Comparison of ENCODE assay signal across 1 cellular context in the genomic region with DNA sequence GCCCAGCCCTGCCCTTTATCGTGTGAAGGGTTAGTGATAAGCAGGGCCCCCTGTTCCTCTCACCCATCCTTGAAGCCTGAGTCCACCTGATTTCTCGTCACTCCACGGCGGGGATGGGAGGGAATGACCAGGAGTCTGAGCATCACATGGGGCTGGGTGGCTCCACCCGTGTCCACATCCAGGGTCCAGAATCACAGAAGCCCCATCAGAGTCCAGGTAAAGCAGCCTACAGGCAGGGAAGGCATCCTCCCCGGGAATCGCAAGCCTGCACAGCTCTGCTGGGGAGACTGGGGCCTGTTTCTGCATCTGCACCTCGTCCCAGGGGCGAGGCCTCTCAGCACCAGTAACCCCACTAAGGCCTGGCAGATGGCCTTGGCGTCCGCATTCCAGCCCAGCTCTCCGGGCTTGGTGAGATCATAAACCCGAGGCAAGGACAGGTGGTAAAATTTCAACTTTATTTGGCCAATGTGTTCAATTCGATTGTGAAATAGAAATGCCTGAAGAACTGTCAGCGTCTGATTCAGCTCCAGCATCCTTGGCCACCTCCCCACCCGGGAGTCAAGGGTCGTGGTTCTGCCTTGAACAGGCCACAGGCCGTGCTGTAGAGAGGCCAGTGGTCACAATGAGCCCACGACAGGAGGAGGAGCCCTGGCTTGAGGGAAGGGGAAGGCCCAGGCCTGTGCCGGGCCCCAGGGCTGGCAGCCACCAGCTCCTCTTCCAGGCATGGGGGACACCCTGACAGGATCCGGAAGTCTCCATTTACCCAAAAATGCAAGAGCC.
TF ChIP-seq lines count a peak whose summit lies in the region.

No MANE protein-coding gene starts in this region.

TF ChIP-seq in liver, 16 proteins besides CTCF, POLR2A, EP300 and RAD21:
- TF ChIP-seq, protein P1, sequence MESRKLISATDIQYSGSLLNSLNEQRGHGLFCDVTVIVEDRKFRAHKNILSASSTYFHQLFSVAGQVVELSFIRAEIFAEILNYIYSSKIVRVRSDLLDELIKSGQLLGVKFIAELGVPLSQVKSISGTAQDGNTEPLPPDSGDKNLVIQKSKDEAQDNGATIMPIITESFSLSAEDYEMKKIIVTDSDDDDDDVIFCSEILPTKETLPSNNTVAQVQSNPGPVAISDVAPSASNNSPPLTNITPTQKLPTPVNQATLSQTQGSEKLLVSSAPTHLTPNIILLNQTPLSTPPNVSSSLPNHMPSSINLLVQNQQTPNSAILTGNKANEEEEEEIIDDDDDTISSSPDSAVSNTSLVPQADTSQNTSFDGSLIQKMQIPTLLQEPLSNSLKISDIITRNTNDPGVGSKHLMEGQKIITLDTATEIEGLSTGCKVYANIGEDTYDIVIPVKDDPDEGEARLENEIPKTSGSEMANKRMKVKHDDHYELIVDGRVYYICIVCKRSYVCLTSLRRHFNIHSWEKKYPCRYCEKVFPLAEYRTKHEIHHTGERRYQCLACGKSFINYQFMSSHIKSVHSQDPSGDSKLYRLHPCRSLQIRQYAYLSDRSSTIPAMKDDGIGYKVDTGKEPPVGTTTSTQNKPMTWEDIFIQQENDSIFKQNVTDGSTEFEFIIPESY (IDR thresholded peaks at IDR 0.05): no peak
- TF ChIP-seq TAF1 (conservative IDR thresholded peaks at IDR 0.05) (no peak), NR2F2 (IDR thresholded peaks at IDR 0.05) (no peak), HNF4A (conservative IDR thresholded peaks at IDR 0.05) (peak; percentile 24 to 62), GABPA (IDR thresholded peaks at IDR 0.05 in 1 of 2, conservative IDR thresholded peaks at IDR 0.05 in 1 of 2) (peak in 1 of 2 donors; percentile 48), YY1 (IDR thresholded peaks at IDR 0.05) (no peak), JUND (IDR thresholded peaks at IDR 0.05) (peak in 1 of 2 donors; percentile 43), RXRA (IDR thresholded peaks at IDR 0.05) (peak; percentile 37 to 64), EGR1 (IDR thresholded peaks at IDR 0.05; ENCODE audit: low read depth in 2 of 2) (no peak), HNF4G (IDR thresholded peaks at IDR 0.05) (no peak), FOXA2 (IDR thresholded peaks at IDR 0.05) (no peak), FOXA1 (IDR thresholded peaks at IDR 0.05) (no peak), SP1 (IDR thresholded peaks at IDR 0.05) (peak; percentile 15)
- TF ChIP-seq, protein P2, sequence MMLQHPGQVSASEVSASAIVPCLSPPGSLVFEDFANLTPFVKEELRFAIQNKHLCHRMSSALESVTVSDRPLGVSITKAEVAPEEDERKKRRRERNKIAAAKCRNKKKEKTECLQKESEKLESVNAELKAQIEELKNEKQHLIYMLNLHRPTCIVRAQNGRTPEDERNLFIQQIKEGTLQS (IDR thresholded peaks at IDR 0.05): no peak
- TF ChIP-seq, protein P3, sequence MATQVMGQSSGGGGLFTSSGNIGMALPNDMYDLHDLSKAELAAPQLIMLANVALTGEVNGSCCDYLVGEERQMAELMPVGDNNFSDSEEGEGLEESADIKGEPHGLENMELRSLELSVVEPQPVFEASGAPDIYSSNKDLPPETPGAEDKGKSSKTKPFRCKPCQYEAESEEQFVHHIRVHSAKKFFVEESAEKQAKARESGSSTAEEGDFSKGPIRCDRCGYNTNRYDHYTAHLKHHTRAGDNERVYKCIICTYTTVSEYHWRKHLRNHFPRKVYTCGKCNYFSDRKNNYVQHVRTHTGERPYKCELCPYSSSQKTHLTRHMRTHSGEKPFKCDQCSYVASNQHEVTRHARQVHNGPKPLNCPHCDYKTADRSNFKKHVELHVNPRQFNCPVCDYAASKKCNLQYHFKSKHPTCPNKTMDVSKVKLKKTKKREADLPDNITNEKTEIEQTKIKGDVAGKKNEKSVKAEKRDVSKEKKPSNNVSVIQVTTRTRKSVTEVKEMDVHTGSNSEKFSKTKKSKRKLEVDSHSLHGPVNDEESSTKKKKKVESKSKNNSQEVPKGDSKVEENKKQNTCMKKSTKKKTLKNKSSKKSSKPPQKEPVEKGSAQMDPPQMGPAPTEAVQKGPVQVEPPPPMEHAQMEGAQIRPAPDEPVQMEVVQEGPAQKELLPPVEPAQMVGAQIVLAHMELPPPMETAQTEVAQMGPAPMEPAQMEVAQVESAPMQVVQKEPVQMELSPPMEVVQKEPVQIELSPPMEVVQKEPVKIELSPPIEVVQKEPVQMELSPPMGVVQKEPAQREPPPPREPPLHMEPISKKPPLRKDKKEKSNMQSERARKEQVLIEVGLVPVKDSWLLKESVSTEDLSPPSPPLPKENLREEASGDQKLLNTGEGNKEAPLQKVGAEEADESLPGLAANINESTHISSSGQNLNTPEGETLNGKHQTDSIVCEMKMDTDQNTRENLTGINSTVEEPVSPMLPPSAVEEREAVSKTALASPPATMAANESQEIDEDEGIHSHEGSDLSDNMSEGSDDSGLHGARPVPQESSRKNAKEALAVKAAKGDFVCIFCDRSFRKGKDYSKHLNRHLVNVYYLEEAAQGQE (IDR thresholded peaks at IDR 0.05): no peak
- TF ChIP-seq, protein P4, sequence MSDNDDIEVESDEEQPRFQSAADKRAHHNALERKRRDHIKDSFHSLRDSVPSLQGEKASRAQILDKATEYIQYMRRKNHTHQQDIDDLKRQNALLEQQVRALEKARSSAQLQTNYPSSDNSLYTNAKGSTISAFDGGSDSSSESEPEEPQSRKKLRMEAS (IDR thresholded peaks at IDR 0.05): no peak
